In the genomic region with DNA sequence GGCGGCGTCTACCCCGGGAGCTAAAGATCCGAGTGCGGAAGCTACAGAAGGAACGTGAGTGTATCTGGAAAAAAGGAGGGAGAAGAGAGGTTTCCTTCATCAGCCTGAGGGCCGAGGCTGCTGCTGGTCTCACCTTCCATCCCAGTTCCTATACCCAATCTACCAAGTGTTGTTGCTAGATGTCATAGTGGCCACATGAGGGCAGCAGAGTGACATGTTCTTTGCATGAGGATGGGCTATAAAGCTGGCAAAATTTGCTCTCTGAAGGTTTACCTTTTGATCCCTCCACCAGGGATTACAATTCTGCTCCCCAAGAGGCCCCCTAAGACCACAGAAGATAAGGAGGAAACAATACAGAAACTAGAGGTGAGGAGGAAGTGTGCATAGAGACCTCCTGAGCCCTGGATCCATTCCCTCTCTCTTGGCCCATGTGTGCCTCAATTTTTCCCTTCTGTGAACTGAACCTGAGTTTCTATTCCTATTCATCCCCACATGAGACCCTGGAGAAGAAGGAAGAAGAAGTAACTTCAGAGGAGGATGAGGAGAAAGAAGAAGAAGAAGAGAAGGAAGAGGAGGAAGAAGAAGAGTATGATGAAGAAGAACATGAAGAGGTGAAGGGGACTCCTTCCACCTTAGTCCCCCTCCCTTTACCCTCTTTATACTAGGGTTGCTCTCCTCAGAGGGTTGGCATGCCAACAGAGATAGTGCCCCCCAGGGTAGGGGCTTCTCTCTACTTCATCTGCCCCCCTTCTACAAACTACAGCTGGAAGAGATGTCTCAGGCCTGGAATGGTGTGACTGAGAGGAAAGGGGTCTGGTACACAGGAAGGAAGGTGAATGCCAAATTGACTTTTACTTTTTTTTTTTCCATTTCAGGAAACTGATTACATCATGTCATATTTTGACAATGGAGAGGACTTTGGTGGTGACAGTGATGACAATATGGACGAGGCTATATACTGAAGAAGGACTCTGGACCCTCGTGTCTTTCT, we compare ENCODE assay signal across 8 cellular contexts. TPM values are rescaled to one million over a fixed set of nuclear protein-coding genes. Genes with fewer than 3 reads are reported as not detected.
DNase-seq lines count a peak whose midpoint lies in the region; ATAC-seq and TF ChIP-seq lines count a peak whose summit lies in the region.

No MANE protein-coding gene starts in this region.

- H3K9me3 Mint-ChIP-seq in Caco-2 (ENCODE audit: unreplicated experiment), result no peaks in the 10 kb centered on the region

- no peaks in the 10 kb centered on the region for H3K27me3 Mint-ChIP-seq in Caco-2 (ENCODE audit: insufficient read depth, unreplicated experiment)

- POLR2A ChIA-PET in Caco-2 (lab: Charles Lee), result interaction anchor here (0.6 to 1.9 kb wide), 3 partner anchors 13 to 32 kb away, joined by 4 to 8 read pairs (median 7); a partner anchor contains a TSS

- no peaks in the 10 kb centered on the region for H3K36me3 ChIP-seq in Caco-2 (ENCODE audit: control insufficient read depth, insufficient read depth, low read length)
- H3K36me3 ChIP-seq in lower lobe of right lung, result no peaks in the 10 kb centered on the region

- H3K36me3 Mint-ChIP-seq in Caco-2 (ENCODE audit: insufficient read depth, unreplicated experiment), result no peaks in the 10 kb centered on the region

- ATAC-seq in lower lobe of right lung, result peak; percentile 63 to 65
- no peak for ATAC-seq in GM19035 (IDR thresholded peaks at IDR 0.05; ENCODE audit: unreplicated experiment)

- H3K4me1 Mint-ChIP-seq in Caco-2 (ENCODE audit: low read depth, unreplicated experiment), result no peaks in the 10 kb centered on the region

- H3K4me1 ChIP-seq in Caco-2 (peaks cover 32% of the 10 kb centered on the region), lower lobe of right lung (peaks cover 56% of the 10 kb centered on the region)

- CTCF ChIA-PET in Caco-2 (lab: Charles Lee), result interaction anchor here (0.6 to 3.1 kb wide), 12 partner anchors 14 to 118 kb away, joined by 3 to 22 read pairs (median 6); a partner anchor contains a TSS

- H3K4me3 ChIP-seq in Caco-2 (ENCODE audit: low read depth, low read length) (no peak overlapping the region), lower lobe of right lung (peak overlapping the region; percentile 44)

- H3K9me3 ChIP-seq in Caco-2 (no peaks in the 10 kb centered on the region), lower lobe of right lung (no peaks in the 10 kb centered on the region)

- BruUV-seq in Caco-2 (replicated peaks; lab: Mats Ljungman, UMichigan), result no TSS peak

- no peaks in the 10 kb centered on the region for H3K27me3 ChIP-seq in Caco-2 (replicated peaks; ENCODE audit: control insufficient read depth, insufficient read depth, low read length)
- no peaks in the 10 kb centered on the region for H3K27me3 ChIP-seq in lower lobe of right lung (ENCODE audit: low read depth)

- H3K27ac Mint-ChIP-seq in Caco-2 (ENCODE audit: unreplicated experiment), result no peak overlapping the region

- peak; percentile 86 to 87 for TF ChIP-seq CTCF in Caco-2 (IDR thresholded peaks at IDR 0.05; ENCODE audit: insufficient read depth in 1 of 2, low read depth in 1 of 2, low read length in 1 of 2, severe bottlenecking in 1 of 2, unreplicated experiment in 1 of 2)
- peak; percentile 84 for TF ChIP-seq CTCF in lower lobe of right lung (IDR thresholded peaks at IDR 0.05)

- H3K4me3 Mint-ChIP-seq in Caco-2 (ENCODE audit: unreplicated experiment), result no peak overlapping the region

- peak overlapping the region; percentile 96 for H3K27ac ChIP-seq in lower lobe of right lung

- intact Hi-C loops in Caco-2 (cut with micrococcal nuclease; ENCODE audit: unreplicated experiment), result loop anchor here (1.0 to 5.0 kb wide), 4 partner anchors 30 to 85 kb away; a partner anchor contains a TSS
- intact Hi-C loops in lower lobe of right lung (cut with DNase I), result loop anchor here (5.0 kb wide), 1 partner anchor 35 kb away; no protein-coding TSS in a partner anchor

- DNase-seq in Caco-2 (peak; percentile 68 to 77), HK-2 (ENCODE audit: unreplicated experiment) (peak; percentile 50), NCI-H748 (lab: John Stamatoyannopoulos, UW; ENCODE audit: unreplicated experiment) (peak; percentile 86), lower lobe of right lung (peak; percentile 70)
- peak; percentile 64 to 67 for DNase-seq in activated CD4-positive, alpha-beta T cell treated with anti-CD3 and anti-CD28 coated beads, Interleukin-2, amount 50 U/mL, for 4 hours
- DNase-seq in effector CD4-positive, alpha-beta T cell, result peak; percentile 72
- peak; percentile 56 for DNase-seq in stimulated activated CD8-positive, alpha-beta memory T cell treated with anti-CD3 and anti-CD28 coated beads, Interleukin-15, amount 100 ng/mL, for 1 hour (ENCODE audit: low read depth)

RNA-seq across cellular contexts. Expression of a gene that starts 13.3 kb away (rescaled TPM):
- 2.9 and 3.4 TPM in 2 replicates for total RNA-seq in Caco-2 (2022)
- 25.4 TPM for total RNA-seq in lower lobe of right lung

RNA-seq across cellular contexts. Expression of a gene that starts 13.4 kb away (rescaled TPM):
- total RNA-seq in Caco-2 (2022) (0.19 and 0.77 TPM in 2 replicates), lower lobe of right lung (0.41 TPM)

RNA-seq across cellular contexts. Expression of a gene that starts 18.6 kb away (rescaled TPM):
- 27.5 and 38.6 TPM in 2 replicates for total RNA-seq in Caco-2 (2022)
- 1,554 TPM for total RNA-seq in lower lobe of right lung

RNA-seq across cellular contexts. Expression of a gene that starts 20.0 kb away (rescaled TPM):
- total RNA-seq in Caco-2 (2022) (0.82 and 1.1 TPM in 2 replicates), lower lobe of right lung (30.9 TPM)

RNA-seq across cellular contexts. Expression of a gene that starts 43.8 kb away (rescaled TPM):
- total RNA-seq in Caco-2 (2022), result not detected in 2 replicates
- total RNA-seq in lower lobe of right lung, result not detected

Comparison
In these comparisons a context has a peak if more than half of its experiments do, and no peak if none do; other contexts are left out.
1. RNA of a gene that starts 18.6 kb away (total RNA-seq): 1,554 TPM in lower lobe of right lung (single experiment); 27.5 to 38.6 TPM in Caco-2; every median in the first group is over 10 times any median in the second.
2. Peak in every context shown above with its lines, with median percentiles within 50 percentile points of each other: DNase-seq.